ENCODE assay signal across 1 cellular context in the genomic region with DNA sequence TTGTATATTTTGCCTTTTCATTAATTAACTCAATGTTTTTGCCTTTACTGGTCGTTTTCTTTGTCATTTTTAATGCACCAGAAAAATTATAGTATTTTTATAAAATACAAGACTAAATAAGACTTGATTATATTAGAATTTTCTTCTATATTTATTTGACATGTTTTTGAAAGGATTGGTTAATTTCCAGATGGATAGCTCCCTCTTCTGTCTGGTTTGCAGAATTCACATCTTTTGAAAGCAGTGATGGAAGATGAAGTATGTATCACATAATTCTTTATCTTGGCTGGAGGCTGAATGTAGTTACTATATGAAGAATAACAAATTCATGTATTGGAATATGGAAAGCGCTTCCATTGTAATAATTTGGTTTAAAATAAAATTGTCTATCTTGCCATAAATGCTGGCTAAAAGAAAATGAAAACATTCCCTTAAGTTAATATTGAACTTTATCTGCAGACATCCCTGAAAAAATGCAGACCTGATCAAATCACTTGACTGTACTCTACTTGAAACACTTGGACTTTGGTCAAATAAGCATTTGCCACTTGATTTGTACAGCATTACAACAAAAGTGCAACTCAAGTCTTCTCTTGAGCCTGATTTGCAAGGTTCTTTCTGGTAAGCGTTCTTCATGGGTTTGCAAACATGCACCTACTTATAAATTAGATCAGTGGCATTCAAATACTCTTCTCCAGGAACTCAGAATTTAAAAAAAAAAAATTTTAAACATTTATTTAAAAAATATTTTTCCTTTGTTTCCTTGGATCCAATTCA.
TF ChIP-seq lines count a peak whose summit lies in the region.

No MANE protein-coding gene starts in this region.

TF ChIP-seq in H1, 55 proteins besides CTCF, POLR2A, EP300 and RAD21 (continued from another document):
- TF ChIP-seq JUN (IDR thresholded peaks at IDR 0.05; ENCODE audit: low read depth, low read length): no peak
- no peak for TF ChIP-seq POU5F1 (IDR thresholded peaks at IDR 0.05; ENCODE audit: low read depth, low read length)
- no peak for TF ChIP-seq SIN3A (conservative IDR thresholded peaks at IDR 0.05 in 1 of 2, IDR thresholded peaks at IDR 0.05 in 1 of 2; ENCODE audit: low read depth in 1 of 2, low read length in 2 of 2)
TF ChIP-seq in H1: peak in this region for 0.
